ENCODE assay signal across 1 cellular context in the genomic region with DNA sequence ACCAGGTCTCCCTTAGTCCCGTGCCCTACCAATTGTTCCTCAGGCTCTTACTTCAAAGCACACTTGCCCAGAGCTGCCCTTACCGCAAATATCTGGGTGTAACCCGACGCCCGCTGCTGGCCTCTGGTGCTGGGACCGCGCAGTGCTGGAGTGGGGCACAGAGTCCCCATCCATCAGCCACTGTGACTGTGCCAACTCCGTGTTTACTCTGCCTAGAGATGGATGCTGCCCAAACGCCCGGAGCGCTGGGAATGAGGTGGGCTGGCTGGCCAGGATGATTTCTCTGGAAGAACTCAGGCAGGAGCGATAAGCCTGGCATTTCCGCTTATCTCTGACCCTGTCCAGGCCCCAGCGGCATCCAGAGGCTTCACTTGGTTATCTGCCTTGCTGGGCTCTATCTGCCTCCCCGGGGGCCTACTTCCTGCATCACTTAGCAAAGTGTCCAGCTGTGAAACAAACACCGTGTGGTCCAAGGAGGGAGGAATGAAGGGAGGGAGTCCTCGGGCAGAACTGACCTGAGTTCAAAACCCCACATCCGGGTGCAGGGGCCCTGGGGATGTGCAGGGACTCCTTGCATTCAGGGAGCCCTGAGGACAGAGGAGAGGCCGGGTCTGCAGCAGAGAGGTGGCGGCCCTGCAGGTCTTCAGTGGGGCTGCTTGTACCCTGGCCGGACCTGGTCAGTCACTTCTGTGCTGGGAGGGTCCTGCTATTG.
TF ChIP-seq lines count a peak whose summit lies in the region.

No MANE protein-coding gene starts in this region.

TF ChIP-seq in HCT116, 20 proteins besides CTCF, POLR2A, EP300 and RAD21 (continued from another document):
- TF ChIP-seq, protein P1, sequence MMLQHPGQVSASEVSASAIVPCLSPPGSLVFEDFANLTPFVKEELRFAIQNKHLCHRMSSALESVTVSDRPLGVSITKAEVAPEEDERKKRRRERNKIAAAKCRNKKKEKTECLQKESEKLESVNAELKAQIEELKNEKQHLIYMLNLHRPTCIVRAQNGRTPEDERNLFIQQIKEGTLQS (IDR thresholded peaks at IDR 0.05) = no peak
- TF ChIP-seq POLR2AphosphoS5 (IDR thresholded peaks at IDR 0.05; ENCODE audit: low read depth, low read length) = no peak
TF ChIP-seq in HCT116: peak in this region for 0.
